ENCODE assay signal across 1 cellular context in the genomic region with DNA sequence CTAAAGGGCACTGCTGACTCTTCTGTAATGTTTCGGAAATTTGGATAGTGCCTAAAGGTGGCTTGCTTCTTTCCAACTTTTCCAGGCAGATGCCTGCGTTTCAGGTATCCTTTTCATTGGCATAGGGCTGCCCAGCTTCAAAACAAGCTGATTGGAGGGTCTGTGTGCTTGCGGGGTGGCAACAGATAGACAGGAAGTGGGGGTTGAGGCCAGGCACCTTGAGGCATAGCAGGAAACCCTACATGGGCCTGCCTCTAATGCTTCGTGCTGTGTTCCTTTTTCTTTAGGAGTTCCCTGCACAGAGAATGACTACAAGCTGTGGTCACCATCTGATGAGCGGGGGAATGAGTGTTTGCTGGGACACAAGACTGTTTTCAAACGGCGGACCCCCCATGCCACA.
TF ChIP-seq lines count a peak whose summit lies in the region.

No MANE protein-coding gene starts in this region.

TF ChIP-seq in GM23338, 12 proteins besides CTCF, POLR2A, EP300 and RAD21 (continued from another document):
- TF ChIP-seq, protein P1, sequence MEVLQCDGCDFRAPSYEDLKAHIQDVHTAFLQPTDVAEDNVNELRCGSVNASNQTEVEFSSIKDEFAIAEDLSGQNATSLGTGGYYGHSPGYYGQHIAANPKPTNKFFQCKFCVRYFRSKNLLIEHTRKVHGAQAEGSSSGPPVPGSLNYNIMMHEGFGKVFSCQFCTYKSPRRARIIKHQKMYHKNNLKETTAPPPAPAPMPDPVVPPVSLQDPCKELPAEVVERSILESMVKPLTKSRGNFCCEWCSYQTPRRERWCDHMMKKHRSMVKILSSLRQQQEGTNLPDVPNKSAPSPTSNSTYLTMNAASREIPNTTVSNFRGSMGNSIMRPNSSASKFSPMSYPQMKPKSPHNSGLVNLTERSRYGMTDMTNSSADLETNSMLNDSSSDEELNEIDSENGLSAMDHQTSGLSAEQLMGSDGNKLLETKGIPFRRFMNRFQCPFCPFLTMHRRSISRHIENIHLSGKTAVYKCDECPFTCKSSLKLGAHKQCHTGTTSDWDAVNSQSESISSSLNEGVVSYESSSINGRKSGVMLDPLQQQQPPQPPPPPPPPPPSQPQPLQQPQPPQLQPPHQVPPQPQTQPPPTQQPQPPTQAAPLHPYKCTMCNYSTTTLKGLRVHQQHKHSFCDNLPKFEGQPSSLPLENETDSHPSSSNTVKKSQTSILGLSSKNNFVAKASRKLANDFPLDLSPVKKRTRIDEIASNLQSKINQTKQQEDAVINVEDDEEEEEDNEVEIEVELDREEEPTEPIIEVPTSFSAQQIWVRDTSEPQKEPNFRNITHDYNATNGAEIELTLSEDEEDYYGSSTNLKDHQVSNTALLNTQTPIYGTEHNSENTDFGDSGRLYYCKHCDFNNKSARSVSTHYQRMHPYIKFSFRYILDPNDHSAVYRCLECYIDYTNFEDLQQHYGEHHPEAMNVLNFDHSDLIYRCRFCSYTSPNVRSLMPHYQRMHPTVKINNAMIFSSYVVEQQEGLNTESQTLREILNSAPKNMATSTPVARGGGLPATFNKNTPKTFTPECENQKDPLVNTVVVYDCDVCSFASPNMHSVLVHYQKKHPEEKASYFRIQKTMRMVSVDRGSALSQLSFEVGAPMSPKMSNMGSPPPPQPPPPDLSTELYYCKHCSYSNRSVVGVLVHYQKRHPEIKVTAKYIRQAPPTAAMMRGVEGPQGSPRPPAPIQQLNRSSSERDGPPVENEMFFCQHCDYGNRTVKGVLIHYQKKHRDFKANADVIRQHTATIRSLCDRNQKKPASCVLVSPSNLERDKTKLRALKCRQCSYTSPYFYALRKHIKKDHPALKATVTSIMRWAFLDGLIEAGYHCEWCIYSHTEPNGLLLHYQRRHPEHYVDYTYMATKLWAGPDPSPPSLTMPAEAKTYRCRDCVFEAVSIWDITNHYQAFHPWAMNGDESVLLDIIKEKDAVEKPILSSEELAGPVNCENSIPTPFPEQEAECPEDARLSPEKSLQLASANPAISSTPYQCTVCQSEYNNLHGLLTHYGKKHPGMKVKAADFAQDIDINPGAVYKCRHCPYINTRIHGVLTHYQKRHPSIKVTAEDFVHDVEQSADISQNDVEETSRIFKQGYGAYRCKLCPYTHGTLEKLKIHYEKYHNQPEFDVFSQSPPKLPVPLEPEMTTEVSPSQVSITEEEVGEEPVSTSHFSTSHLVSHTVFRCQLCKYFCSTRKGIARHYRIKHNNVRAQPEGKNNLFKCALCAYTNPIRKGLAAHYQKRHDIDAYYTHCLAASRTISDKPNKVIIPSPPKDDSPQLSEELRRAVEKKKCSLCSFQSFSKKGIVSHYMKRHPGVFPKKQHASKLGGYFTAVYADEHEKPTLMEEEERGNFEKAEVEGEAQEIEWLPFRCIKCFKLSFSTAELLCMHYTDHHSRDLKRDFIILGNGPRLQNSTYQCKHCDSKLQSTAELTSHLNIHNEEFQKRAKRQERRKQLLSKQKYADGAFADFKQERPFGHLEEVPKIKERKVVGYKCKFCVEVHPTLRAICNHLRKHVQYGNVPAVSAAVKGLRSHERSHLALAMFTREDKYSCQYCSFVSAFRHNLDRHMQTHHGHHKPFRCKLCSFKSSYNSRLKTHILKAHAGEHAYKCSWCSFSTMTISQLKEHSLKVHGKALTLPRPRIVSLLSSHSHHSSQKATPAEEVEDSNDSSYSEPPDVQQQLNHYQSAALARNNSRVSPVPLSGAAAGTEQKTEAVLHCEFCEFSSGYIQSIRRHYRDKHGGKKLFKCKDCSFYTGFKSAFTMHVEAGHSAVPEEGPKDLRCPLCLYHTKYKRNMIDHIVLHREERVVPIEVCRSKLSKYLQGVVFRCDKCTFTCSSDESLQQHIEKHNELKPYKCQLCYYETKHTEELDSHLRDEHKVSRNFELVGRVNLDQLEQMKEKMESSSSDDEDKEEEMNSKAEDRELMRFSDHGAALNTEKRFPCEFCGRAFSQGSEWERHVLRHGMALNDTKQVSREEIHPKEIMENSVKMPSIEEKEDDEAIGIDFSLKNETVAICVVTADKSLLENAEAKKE (CRISPR knock-in tag; IDR thresholded peaks at IDR 0.05), result no peak
- TF ChIP-seq JUNB (IDR thresholded peaks at IDR 0.05; ENCODE audit: unreplicated experiment) (no peak), EZH2 (IDR thresholded peaks at IDR 0.05; ENCODE audit: low read depth, unreplicated experiment) (no peak), EZH2phosphoT487 (IDR thresholded peaks at IDR 0.05; ENCODE audit: unreplicated experiment) (no peak)
